Comparison of ENCODE assay signal across 13 cellular contexts in genomic region chr21:45266518-45267389, GRCh38. TPM values are rescaled to one million over a fixed set of nuclear protein-coding genes. Genes with fewer than 3 reads are reported as not detected.
DNase-seq lines count a peak whose midpoint lies in the region; ATAC-seq, FAIRE-seq and TF ChIP-seq lines count a peak whose summit lies in the region.
"Had no signal": no experiment of that assay in that cellular context is flagged by ENCODE, and none has a peak within 500 bp of the region (broad histone marks: within the 10 kb centered on the region; RNA-seq: fewer than 3 reads in every experiment).

No MANE protein-coding gene starts in this region.

- no peaks in the 10 kb centered on the region for H3K27me3 Mint-ChIP-seq in progenitor cell of endocrine pancreas

- DNase-seq in AML-193 (lab: John Stamatoyannopoulos, UW) (peak; percentile 34 to 66), GM12878 (ENCODE audit: low read depth, low spot score) (no peak), progenitor cell of endocrine pancreas (ENCODE audit: low spot score, unreplicated experiment) (peak; percentile 5), GM19239 (ENCODE audit: insufficient read length, low spot score) (no peak), GM12892 (ENCODE audit: insufficient read length) (no peak), HT-29 (ENCODE audit: low spot score) (no peak), cortex of kidney (lab: John Stamatoyannopoulos, UW) (no peak)
- DNase-seq in activated CD4-positive, CD25-positive, alpha-beta regulatory T cell treated with anti-CD3 and anti-CD28 coated beads, Interleukin-2, amount 50 U/mL, for 72 hours = peak; percentile 28
- DNase-seq: NCI-H1417 treated with DMSO at 0.1 percent for 48 hours had no signal

- RAD21 ChIA-PET in GM12878 (lab: Charles Lee; ENCODE audit: unreplicated experiment) = no interaction called here

- no peaks in the 10 kb centered on the region for H3K4me1 Mint-ChIP-seq in progenitor cell of endocrine pancreas (ENCODE audit: low read depth)

- TF ChIP-seq EP300 in GM12878 (IDR thresholded peaks at IDR 0.05; ENCODE audit: borderline replicate concordance in 1 of 2, control insufficient read depth in 1 of 2, low read depth in 2 of 2, low read length in 2 of 2) = no peak

- no peaks in the 10 kb centered on the region for H3K9me3 Mint-ChIP-seq in progenitor cell of endocrine pancreas (ENCODE audit: low read depth)

- POLR2A ChIA-PET in GM12878 (lab: Charles Lee) = no interaction called here

- FAIRE-seq in GM12878 (lab: Jason Lieb, UNC) (no peak), GM19239 (lab: Jason Lieb, UNC) (no peak), GM12892 (lab: Jason Lieb, UNC) (no peak)

- no peak overlapping the region for H3K4me3 ChIP-seq in GM12878
- H3K4me3 ChIP-seq: cardiac muscle cell, hepatocyte, tibial nerve had no signal

- intact Hi-C loops in GM12878 (cut with micrococcal nuclease; ENCODE audit: unreplicated experiment) = no loop called here

- no peak for TF ChIP-seq RAD21 in GM12878 (IDR thresholded peaks at IDR 0.05; ENCODE audit: insufficient read depth, low read depth, low read length)

- no peak overlapping the region for H2AFZ ChIP-seq in GM12878 (ENCODE audit: control insufficient read depth, low read depth, low read length)
- H2AFZ ChIP-seq: hepatocyte, parathyroid adenoma had no signal

- no peak overlapping the region for H3K27ac ChIP-seq in GM12878 (ENCODE audit: control insufficient read depth, insufficient read depth)
- H3K27ac ChIP-seq: cardiac muscle cell, hepatocyte, parathyroid adenoma, tibial nerve had no signal

- H4K20me1 ChIP-seq in GM12878 (ENCODE audit: control insufficient read depth, insufficient read depth) = no peaks in the 10 kb centered on the region

- no peak overlapping the region for H3K27ac Mint-ChIP-seq in progenitor cell of endocrine pancreas

- SMC1A ChIA-PET in GM12878 (lab: Charles Lee; ENCODE audit: uncharacterized antibody, unreplicated experiment) = no interaction called here

- no peak overlapping the region for H3K9ac ChIP-seq in GM12878 (ENCODE audit: control insufficient read depth, insufficient read depth, low read length)
- H3K9ac ChIP-seq: parathyroid adenoma had no signal

- peaks cover 5% of the 10 kb centered on the region for H3K4me1 ChIP-seq in GM12878 (ENCODE audit: control insufficient read depth, insufficient read depth, low read length)
- H3K4me1 ChIP-seq: parathyroid adenoma, tibial nerve had no signal

- H3K27me3 ChIP-seq in GM12878 (replicated peaks in 1 of 2; ENCODE audit: control insufficient read depth in 2 of 2, insufficient read depth in 2 of 2, low read length in 1 of 2) = no peaks in the 10 kb centered on the region
- H3K27me3 ChIP-seq: cardiac muscle cell, hepatocyte, tibial nerve had no signal

- H3K4me3 Mint-ChIP-seq in progenitor cell of endocrine pancreas (ENCODE audit: low read depth) = no peak overlapping the region

- H3K36me3 ChIP-seq in GM12878 (ENCODE audit: control insufficient read depth in 2 of 2, insufficient read depth in 2 of 2, low read length in 1 of 2) = peaks cover 19 to 20% of the 10 kb centered on the region in 2 experiments; a peak in 3 of 4 replicates

- TF ChIP-seq CTCF in GM12878 (IDR thresholded peaks at IDR 0.05 in 2 of 3, conservative IDR thresholded peaks at IDR 0.05 in 1 of 3; ENCODE audit: control insufficient read depth in 2 of 3, extremely low read depth in 1 of 3, insufficient read depth in 1 of 3, low read depth in 3 of 3, low read length in 3 of 3) (no peak), progenitor cell of endocrine pancreas (IDR thresholded peaks at IDR 0.05; ENCODE audit: unreplicated experiment) (no peak)

- H3K4me2 ChIP-seq in GM12878 (ENCODE audit: control insufficient read depth, insufficient read depth) = no peak overlapping the region
- H3K4me2 ChIP-seq: hepatocyte had no signal

- peaks cover 33% of the 10 kb centered on the region for H3K36me3 Mint-ChIP-seq in progenitor cell of endocrine pancreas (ENCODE audit: insufficient read depth)

- in situ Hi-C loops in GM12878 (cut with MboI) = no loop called here

- WGBS in GM12878 (ENCODE audit: insufficient coverage, insufficient replicate concordance, low lambda C conversion rate, missing lambda C conversion rate) = 80% methylated on average over 41 of the region's 41 CpGs

- ATAC-seq in GM12878 = peak; percentile 46

- CTCF ChIA-PET in GM12878 (lab: Yijun Ruan, JAX) = no interaction called here

- H3K79me2 ChIP-seq in GM12878 (ENCODE audit: control insufficient read depth, insufficient read depth, low read length) = no peaks in the 10 kb centered on the region
- H3K79me2 ChIP-seq: parathyroid adenoma had no signal

- no TSS peak for BruUV-seq in GM12878 (replicated peaks; lab: Mats Ljungman, UMichigan)

- H3K9me3 ChIP-seq in GM12878 (replicated peaks; ENCODE audit: control insufficient read depth, insufficient read depth, low read length) = peaks cover 3% of the 10 kb centered on the region; the same call in 1 of the 3 replicates

- TF ChIP-seq POLR2A in GM12878 (IDR thresholded peaks at IDR 0.05; ENCODE audit: low read depth, low read length) (no peak), GM12892 (IDR thresholded peaks at IDR 0.05; ENCODE audit: low read depth, low read length) (no peak)

TF ChIP-seq in GM12878, 131 proteins besides CTCF, POLR2A, EP300 and RAD21:
- TF ChIP-seq RUNX3 (IDR thresholded peaks at IDR 0.05; ENCODE audit: low read length) = peak; percentile 18; the same call in 1 of the 2 replicates
- TF ChIP-seq, protein P1, sequence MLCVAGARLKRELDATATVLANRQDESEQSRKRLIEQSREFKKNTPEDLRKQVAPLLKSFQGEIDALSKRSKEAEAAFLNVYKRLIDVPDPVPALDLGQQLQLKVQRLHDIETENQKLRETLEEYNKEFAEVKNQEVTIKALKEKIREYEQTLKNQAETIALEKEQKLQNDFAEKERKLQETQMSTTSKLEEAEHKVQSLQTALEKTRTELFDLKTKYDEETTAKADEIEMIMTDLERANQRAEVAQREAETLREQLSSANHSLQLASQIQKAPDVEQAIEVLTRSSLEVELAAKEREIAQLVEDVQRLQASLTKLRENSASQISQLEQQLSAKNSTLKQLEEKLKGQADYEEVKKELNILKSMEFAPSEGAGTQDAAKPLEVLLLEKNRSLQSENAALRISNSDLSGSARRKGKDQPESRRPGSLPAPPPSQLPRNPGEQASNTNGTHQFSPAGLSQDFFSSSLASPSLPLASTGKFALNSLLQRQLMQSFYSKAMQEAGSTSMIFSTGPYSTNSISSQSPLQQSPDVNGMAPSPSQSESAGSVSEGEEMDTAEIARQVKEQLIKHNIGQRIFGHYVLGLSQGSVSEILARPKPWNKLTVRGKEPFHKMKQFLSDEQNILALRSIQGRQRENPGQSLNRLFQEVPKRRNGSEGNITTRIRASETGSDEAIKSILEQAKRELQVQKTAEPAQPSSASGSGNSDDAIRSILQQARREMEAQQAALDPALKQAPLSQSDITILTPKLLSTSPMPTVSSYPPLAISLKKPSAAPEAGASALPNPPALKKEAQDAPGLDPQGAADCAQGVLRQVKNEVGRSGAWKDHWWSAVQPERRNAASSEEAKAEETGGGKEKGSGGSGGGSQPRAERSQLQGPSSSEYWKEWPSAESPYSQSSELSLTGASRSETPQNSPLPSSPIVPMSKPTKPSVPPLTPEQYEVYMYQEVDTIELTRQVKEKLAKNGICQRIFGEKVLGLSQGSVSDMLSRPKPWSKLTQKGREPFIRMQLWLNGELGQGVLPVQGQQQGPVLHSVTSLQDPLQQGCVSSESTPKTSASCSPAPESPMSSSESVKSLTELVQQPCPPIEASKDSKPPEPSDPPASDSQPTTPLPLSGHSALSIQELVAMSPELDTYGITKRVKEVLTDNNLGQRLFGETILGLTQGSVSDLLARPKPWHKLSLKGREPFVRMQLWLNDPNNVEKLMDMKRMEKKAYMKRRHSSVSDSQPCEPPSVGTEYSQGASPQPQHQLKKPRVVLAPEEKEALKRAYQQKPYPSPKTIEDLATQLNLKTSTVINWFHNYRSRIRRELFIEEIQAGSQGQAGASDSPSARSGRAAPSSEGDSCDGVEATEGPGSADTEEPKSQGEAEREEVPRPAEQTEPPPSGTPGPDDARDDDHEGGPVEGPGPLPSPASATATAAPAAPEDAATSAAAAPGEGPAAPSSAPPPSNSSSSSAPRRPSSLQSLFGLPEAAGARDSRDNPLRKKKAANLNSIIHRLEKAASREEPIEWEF (IDR thresholded peaks at IDR 0.05; ENCODE audit: insufficient replicate concordance, low read depth, low read length) = no peak

RNA-seq across cellular contexts. Expression of gene POFUT2, which starts 20.9 kb away (rescaled TPM):
- 49.9 and 52.0 TPM in 2 replicates for total RNA-seq in GM12878 (2013; cell fraction: nucleolus; rRNA removed)
- total RNA-seq in GM12878 (2014; rRNA removed) (5.3 and 7.6 TPM in 2 replicates), GM12878 (2014; rRNA removed; fragmentation: Illumina TruSeq; extraction: Trizol) (3.6 and 4.5 TPM in 2 replicates), GM12878 (2021) (11.8 and 15.1 TPM in 2 replicates), progenitor cell of endocrine pancreas (47.8 and 51.5 TPM in 2 replicates)
- polyA plus RNA-seq in GM12878 (2011; ENCODE audit: low read depth) = 5.5 TPM
- polyA plus RNA-seq in GM12878 (2011; rRNA removed) (8.0 and 9.1 TPM in 2 replicates), GM12878 (2014; fragmentation: Illumina TruSeq; extraction: Trizol) (4.7 and 8.0 TPM in 2 replicates), GM12878 (2014; fragmentation: Nextera tagmentation; extraction: Ambion mirVana) (1 to 10 TPM; 1.2 to 1.6 TPM), GM12878 (2014; rRNA removed) (12.2 and 12.7 TPM in 2 replicates), GM12878 (2016; fragmentation: Nextera tagmentation; extraction: Ambion mirVana) (1 to 10 TPM; 5.2 to 6.0 TPM)
- 7.5 and 9.1 TPM in 2 replicates for polyA plus RNA-seq in GM12878 (2011; cell fraction: cytosol; rRNA removed)
- 97.7 and 118 TPM in 2 replicates for polyA plus RNA-seq in GM12878 (2011; cell fraction: nucleus; rRNA removed)
- polyA plus RNA-seq in GM12878 (2012) = 13.8 and 15.7 TPM in 2 replicates
- 6.0 and 9.5 TPM in 2 replicates for polyA minus RNA-seq in GM12878 (2011; rRNA and poly(A)+ RNA removed)
- polyA minus RNA-seq in GM12878 (2011; cell fraction: cytosol; rRNA and poly(A)+ RNA removed) = 0.67 and 1.8 TPM in 2 replicates
- 19.7 and 22.3 TPM in 2 replicates for polyA minus RNA-seq in GM12878 (2011; cell fraction: nucleus; rRNA and poly(A)+ RNA removed)
- 8.8 TPM for polyA plus RNA-seq in GM12892 (2012; ENCODE audit: missing spikeins)
- total RNA-seq in HT-29 (2014; rRNA removed; shearing (Covaris generic)) = 19.3 and 21.7 TPM in 2 replicates

Comparison
In these comparisons a context has a peak if more than half of its experiments do, and no peak if none do; other contexts are left out.
1. DNase-seq: peak in AML-193 (2 of 2), activated CD4-positive, CD25-positive, alpha-beta regulatory T cell treated with anti-CD3 and anti-CD28 coated beads, Interleukin-2, amount 50 U/mL, for 72 hours (single experiment) and progenitor cell of endocrine pancreas (single experiment); none in GM12878 (single experiment), GM19239 (single experiment), GM12892 (single experiment), HT-29 (single experiment) and cortex of kidney (single experiment).